8 cellular contexts compared by ENCODE assay signal in the genomic region with DNA sequence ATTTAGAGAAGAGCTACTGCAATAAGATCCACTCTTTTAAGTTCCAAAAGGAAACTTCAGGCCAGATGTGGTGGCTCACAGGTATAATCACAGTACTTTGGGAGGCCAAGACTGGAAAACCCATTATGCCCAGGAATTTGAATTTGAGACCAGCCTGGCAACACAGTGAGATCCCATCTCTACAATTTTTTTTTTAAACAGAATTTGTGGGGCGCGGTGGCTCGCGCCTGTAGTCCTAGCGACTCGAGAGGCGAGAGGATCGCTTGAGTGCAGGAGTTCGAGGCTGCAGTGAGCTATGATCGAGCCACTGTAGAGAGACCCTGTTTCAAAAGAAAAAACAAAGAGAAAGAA. TPM values are rescaled to one million over a fixed set of nuclear protein-coding genes. Genes with fewer than 3 reads are reported as not detected.
DNase-seq lines count a peak whose midpoint lies in the region; ATAC-seq and TF ChIP-seq lines count a peak whose summit lies in the region.

No MANE protein-coding gene starts in this region.

- peak; percentile 1 for ATAC-seq in left colon
- ATAC-seq in HG03442 (IDR thresholded peaks at IDR 0.05; ENCODE audit: unreplicated experiment) = no peak

- peak overlapping the region; percentile 98 for H3K4me3 Mint-ChIP-seq in activated naive CD8-positive, alpha-beta T cell

- peak overlapping the region; percentile 76 to 83 for H3K4me3 ChIP-seq in testis

- 2 to 5% methylated on average over 10 of the region's 10 CpGs for WGBS in testis, 2 donors

- H3K4me1 Mint-ChIP-seq in activated naive CD8-positive, alpha-beta T cell (ENCODE audit: low read depth) = peaks cover 30% of the 10 kb centered on the region

- TF ChIP-seq CTCF in testis (IDR thresholded peaks at IDR 0.05) = no peak

- H3K27ac Mint-ChIP-seq in activated naive CD8-positive, alpha-beta T cell = peak overlapping the region; percentile 87

- H3K27me3 Mint-ChIP-seq in activated naive CD8-positive, alpha-beta T cell = no peaks in the 10 kb centered on the region

- no peaks in the 10 kb centered on the region for H3K27me3 ChIP-seq in testis

- H3K36me3 Mint-ChIP-seq in activated naive CD8-positive, alpha-beta T cell = no peaks in the 10 kb centered on the region

- intact Hi-C loops in left colon (cut with DNase I, micrococcal nuclease) (no loop called here), testis (cut with DNase I; ENCODE audit: low total_unique reads) (no loop called here)

- H3K9me3 ChIP-seq in testis = no peaks in the 10 kb centered on the region

- no peaks in the 10 kb centered on the region for H3K9me3 Mint-ChIP-seq in activated naive CD8-positive, alpha-beta T cell (ENCODE audit: low read depth)

- H3K4me1 ChIP-seq in testis = peaks cover 6% of the 10 kb centered on the region

- no peak for TF ChIP-seq POLR2A in testis (IDR thresholded peaks at IDR 0.05)

- DNase-seq in DMS53 (lab: John Stamatoyannopoulos, UW) (peak; percentile 39), DMS53 treated with DMSO at 0.1 percent for 48 hours (lab: John Stamatoyannopoulos, UW; ENCODE audit: unreplicated experiment) (no peak), left colon (no peak), testis (no peak), SIG-M5 (lab: John Stamatoyannopoulos, UW) (no peak)
- DNase-seq in stimulated activated naive CD4-positive, alpha-beta T cell treated with Interleukin-2 at 50 U/mL for 16 hours (lab: John Stamatoyannopoulos, UW) = no peak

- H3K36me3 ChIP-seq in testis (ENCODE audit: low read depth, missing control alignments) = no peaks in the 10 kb centered on the region

- H3K27ac ChIP-seq in testis = peak overlapping the region in 1 of 2 donors; percentile 82

RNA-seq across cellular contexts. Expression of gene COG7, which starts 0.8 kb away (rescaled TPM):
- total RNA-seq in left colon = 10 to 100 TPM; 29.3 to 42.5 TPM
- 10 to 100 TPM; 35.1 to 40.7 TPM for total RNA-seq in testis
- 21.5 TPM for polyA plus RNA-seq in testis (ENCODE audit: insufficient read depth, low read depth, low replicate concordance)

RNA-seq across cellular contexts. Expression of gene GGA2, which starts 58.1 kb away (rescaled TPM):
- total RNA-seq in left colon = 10 to 100 TPM; 42.6 to 45.3 TPM
- 10 to 100 TPM; 60.6 to 71.9 TPM for total RNA-seq in testis
- 47.2 TPM for polyA plus RNA-seq in testis (ENCODE audit: insufficient read depth, low read depth, low replicate concordance)
